Comparison of ENCODE assay signal across 18 cellular contexts in the genomic region with DNA sequence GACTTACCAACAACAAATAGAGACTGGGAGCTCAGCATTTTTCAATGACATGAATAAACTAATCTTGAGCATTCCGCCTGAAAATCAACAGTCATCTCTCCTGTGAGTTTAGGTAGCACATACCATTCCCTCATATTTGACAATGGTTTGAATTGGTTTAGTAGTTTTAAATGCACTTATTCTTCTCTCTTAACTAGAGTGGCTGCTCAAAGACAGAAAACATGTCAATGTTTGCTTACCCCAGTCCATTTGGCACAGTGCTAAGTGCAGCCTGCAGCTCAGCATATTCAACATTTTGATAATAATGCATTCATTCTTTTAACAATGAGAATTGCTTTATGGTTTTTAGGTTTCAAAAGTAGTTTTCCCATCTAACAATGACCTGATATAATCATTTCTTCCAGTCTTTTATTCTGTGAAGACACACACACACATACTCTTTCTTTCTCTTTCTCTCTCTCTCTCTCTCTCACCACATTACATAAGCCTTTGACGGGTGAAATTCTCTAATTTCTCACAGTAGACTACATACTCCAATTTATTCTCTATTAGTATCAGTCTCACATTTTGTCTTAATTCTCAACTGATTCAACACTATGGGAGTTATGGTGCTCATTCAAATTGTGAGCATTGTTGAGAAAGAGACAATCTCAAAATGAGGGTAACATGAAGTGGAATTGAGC.
"Had no signal": no experiment of that assay in that cellular context is flagged by ENCODE, and none has a peak within 500 bp of the region (broad histone marks: within the 10 kb centered on the region; RNA-seq: fewer than 3 reads in every experiment).

No MANE protein-coding gene starts in this region.

- H3K27me3 ChIP-seq: adrenal gland, ascending aorta, thyroid gland had no signal

- H3K9ac ChIP-seq: parathyroid adenoma had no signal

- H3K9me3 ChIP-seq: ascending aorta, thyroid gland had no signal

- H3K4me3 ChIP-seq: adrenal gland, ascending aorta, thyroid gland had no signal

- ATAC-seq: activated T-helper 17 cell treated with anti-CD3 and anti-CD28 coated beads, Interleukin-2, amount 50 U/mL, for 72 hours; esophagus mucosa; right cardiac atrium had no signal

- H3K36me3 ChIP-seq: adrenal gland, ascending aorta, thyroid gland had no signal

- H3K4me1 ChIP-seq: adrenal gland, ascending aorta, parathyroid adenoma had no signal

- DNase-seq: activated CD4-positive, alpha-beta T cell treated with anti-CD3 and anti-CD28 coated beads for 1 hour; activated CD4-positive, alpha-beta T cell treated with anti-CD3 and anti-CD28 coated beads, Interleukin-2, amount 50 U/mL, for 1 hour; activated naive CD4-positive, alpha-beta T cell; activated T-cell treated with anti-CD3 and anti-CD28 coated beads, Interleukin-2, amount 50 U/mL, for 24 hours; adrenal gland; central memory CD4-positive, alpha-beta T cell; effector memory CD4-positive, alpha-beta T cell; foreskin melanocyte; mesenchymal stem cell; right cardiac atrium; stimulated activated CD4-positive, alpha-beta T cell treated with anti-CD3 and anti-CD28 coated beads, Interleukin-1b, Interleukin-23, amount 100 ng/mL, for 48 hours; substantia nigra; T-helper 9 cell had no signal

- H2AFZ ChIP-seq: parathyroid adenoma had no signal

- H3K27ac ChIP-seq: adrenal gland, ascending aorta, parathyroid adenoma, thyroid gland had no signal
